In the genomic region with DNA sequence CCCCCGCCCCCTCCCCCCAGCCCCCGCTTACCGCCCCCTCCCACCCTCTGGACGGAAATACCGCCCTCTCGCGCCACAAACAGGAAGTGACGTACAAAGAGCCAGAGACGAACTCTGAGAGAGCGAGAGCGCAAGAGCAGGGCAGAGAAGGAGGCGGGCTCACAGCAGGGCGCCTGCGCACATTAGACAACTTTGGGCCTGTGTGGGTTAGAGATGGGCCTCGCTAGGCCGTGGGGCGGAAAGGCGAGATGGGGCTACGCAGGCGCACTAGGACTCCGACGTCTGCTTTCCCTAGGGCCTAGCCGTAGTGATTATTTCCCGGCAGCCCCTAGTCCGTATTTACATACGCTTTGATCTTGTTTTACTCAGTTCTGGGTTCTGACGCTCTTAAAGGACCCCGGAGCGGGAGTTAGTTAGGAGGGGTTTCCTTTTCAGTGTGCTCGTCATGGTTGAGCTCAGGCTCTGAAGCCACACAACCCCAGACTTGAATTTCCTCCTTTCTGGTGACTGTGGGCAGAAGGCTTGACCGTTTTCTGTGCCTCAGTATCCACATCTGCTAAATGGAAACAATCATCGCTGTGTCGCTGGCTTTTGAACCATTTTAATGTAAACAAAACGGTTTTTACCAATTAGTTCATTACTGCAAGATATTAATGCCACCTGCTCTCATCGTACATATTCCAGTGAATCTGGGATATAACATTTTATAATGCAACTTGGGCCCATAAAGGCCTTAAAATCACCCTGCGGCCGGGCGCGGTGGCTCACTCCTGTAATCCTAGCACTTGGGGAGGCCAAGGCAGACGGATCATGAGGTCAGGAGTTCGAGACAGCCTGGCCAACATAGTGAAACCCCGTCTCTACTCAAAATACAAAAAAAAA, we compare ENCODE assay signal across 8 cellular contexts. TPM values are rescaled to one million over a fixed set of nuclear protein-coding genes. Genes with fewer than 3 reads are reported as not detected.
DNase-seq lines count a peak whose midpoint lies in the region; ATAC-seq, FAIRE-seq and TF ChIP-seq lines count a peak whose summit lies in the region.

No MANE protein-coding gene starts in this region.

- peak; percentile 49; the same call in 1 of the 2 replicates for TF ChIP-seq POLR2A in GM12891 (IDR thresholded peaks at IDR 0.05; ENCODE audit: low read depth, low read length)
- TF ChIP-seq POLR2A in tibial nerve (IDR thresholded peaks at IDR 0.05), result peak; percentile 13 to 65

- ATAC-seq in HG02763 (IDR thresholded peaks at IDR 0.05; ENCODE audit: unreplicated experiment), result peak; percentile 93

- H3K36me3 ChIP-seq in SU-DHL-6 (ENCODE audit: low read length) (no peaks in the 10 kb centered on the region), parathyroid adenoma (ENCODE audit: control insufficient read depth, insufficient read depth, low read length) (no peaks in the 10 kb centered on the region), tibial nerve (no peaks in the 10 kb centered on the region)

- intact Hi-C loops in cardiac septum (cut with DNase I), result no loop called here

- H3K9me3 ChIP-seq in SU-DHL-6 (ENCODE audit: insufficient read depth, low read length) (no peaks in the 10 kb centered on the region), parathyroid adenoma (ENCODE audit: control insufficient read depth, low read length) (no peaks in the 10 kb centered on the region), tibial nerve (no peaks in the 10 kb centered on the region)

- peaks cover 23% of the 10 kb centered on the region for H3K4me1 ChIP-seq in parathyroid adenoma
- peaks cover 0 to 43% (median 37%) of the 10 kb centered on the region in 4 donors for H3K4me1 ChIP-seq in tibial nerve

- no peaks in the 10 kb centered on the region for H3K9me2 ChIP-seq in SU-DHL-6 (replicated peaks; ENCODE audit: insufficient read depth, low read length)

- 12 to 15% (median 14%) methylated on average over 39 to 42 of the region's 42 CpGs for WGBS in adipose tissue, 3 donors
- WGBS in tibial nerve, 2 donors, result 10 to 11% methylated on average over 35 to 42 of the region's 42 CpGs

- TF ChIP-seq EP300 in tibial nerve (IDR thresholded peaks at IDR 0.05), result peak; percentile 92 to 96

- TF ChIP-seq CTCF in SU-DHL-6 (IDR thresholded peaks at IDR 0.05; ENCODE audit: insufficient read depth, low read length, poor library complexity, severe bottlenecking), result no peak
- no peak for TF ChIP-seq CTCF in parathyroid adenoma (IDR thresholded peaks at IDR 0.05)
- TF ChIP-seq CTCF in tibial nerve (IDR thresholded peaks at IDR 0.05), result no peak

- no peaks in the 10 kb centered on the region for H4K20me1 ChIP-seq in SU-DHL-6 (ENCODE audit: low read depth, low read length)

- peak overlapping the region; percentile 64 for H3K4me3 ChIP-seq in SU-DHL-6 (ENCODE audit: insufficient read depth, low read length, poor library complexity, severe bottlenecking)
- H3K4me3 ChIP-seq in parathyroid adenoma (ENCODE audit: low read depth, low read length), result peak overlapping the region; percentile 90
- peak overlapping the region; percentile 79 to 98 (median 92) for H3K4me3 ChIP-seq in tibial nerve

- peak; percentile 99 for FAIRE-seq in GM12891 (lab: Jason Lieb, UNC)

- H3K27me3 ChIP-seq in SU-DHL-6 (ENCODE audit: low read length), result no peaks in the 10 kb centered on the region
- H3K27me3 ChIP-seq in parathyroid adenoma (ENCODE audit: control insufficient read depth, insufficient read depth, low read length), result no peaks in the 10 kb centered on the region
- no peaks in the 10 kb centered on the region for H3K27me3 ChIP-seq in tibial nerve

- H2AFZ ChIP-seq in SU-DHL-6 (ENCODE audit: low read depth, low read length, severe bottlenecking) (peak overlapping the region; percentile 89), parathyroid adenoma (peak overlapping the region; percentile 91)

- peaks cover 14% of the 10 kb centered on the region; the same call in 1 of the 2 replicates for H3F3A ChIP-seq in SU-DHL-6 (ENCODE audit: insufficient read depth)

- H3K4me2 ChIP-seq in SU-DHL-6 (ENCODE audit: low read depth, low read length, poor library complexity, severe bottlenecking) (peak overlapping the region; percentile 95), parathyroid adenoma (ENCODE audit: low read length) (peak overlapping the region; percentile 89)

- DNase-seq in GM12891 (ENCODE audit: insufficient read length, low spot score) (peak; percentile 92), NCI-H1417 (lab: John Stamatoyannopoulos, UW) (peak; percentile 98 to 99 (median 99)), cardiac septum (ENCODE audit: low spot score) (peak; percentile 99), tibial nerve (ENCODE audit: low spot score in 2 of 2) (peak; percentile 95 to 96)

- peak overlapping the region; percentile 81 for H3K9ac ChIP-seq in SU-DHL-6 (ENCODE audit: low read length)
- peak overlapping the region; percentile 30 for H3K9ac ChIP-seq in parathyroid adenoma

- H3K27ac ChIP-seq in SU-DHL-6 (ENCODE audit: low read depth, low read length), result peak overlapping the region; percentile 91
- H3K27ac ChIP-seq in adipose tissue (ENCODE audit: low read depth, low read length), result peak overlapping the region; percentile 74
- H3K27ac ChIP-seq in parathyroid adenoma, result peak overlapping the region; percentile 89
- peak overlapping the region; percentile 92 to 100 (median 97) for H3K27ac ChIP-seq in tibial nerve

- H3K79me2 ChIP-seq in SU-DHL-6 (ENCODE audit: insufficient read depth, low read length) (peaks cover 42% of the 10 kb centered on the region), parathyroid adenoma (peaks cover 48% of the 10 kb centered on the region)

TF ChIP-seq in GM12891, 5 proteins besides CTCF, POLR2A, EP300 and RAD21:
- TF ChIP-seq TAF1 (IDR thresholded peaks at IDR 0.05; ENCODE audit: low read depth, low read length) (no peak; the same call in 1 of the 2 replicates), POU2F2 (IDR thresholded peaks at IDR 0.05; ENCODE audit: low read depth, low read length) (peak; percentile 97), SPI1 (IDR thresholded peaks at IDR 0.05; ENCODE audit: low read depth, low read length) (no peak), PAX5 (IDR thresholded peaks at IDR 0.05; ENCODE audit: insufficient read depth, low read length, severe bottlenecking) (peak; percentile 38), POLR2AphosphoS5 (IDR thresholded peaks at IDR 0.05; ENCODE audit: low read depth, low read length) (peak; percentile 63)
TF ChIP-seq in GM12891: peak in this region for 3.

RNA-seq across cellular contexts. Expression of gene AKT2, which starts 0.4 kb away (rescaled TPM):
- polyA plus RNA-seq in GM12891 (2012; ENCODE audit: low read depth, missing spikeins), result 62.1 TPM
- 100 to 1,000 TPM in 1 of 3 donors, 10 to 100 TPM in 2; 49.0 to 172 (median 64.1) TPM for polyA plus RNA-seq in adipose tissue
- total RNA-seq in cardiac septum (116 TPM), tibial nerve (100 to 1,000 TPM in 3 of 4 donors, 10 to 100 TPM in 1; 93.3 to 161 (median 121) TPM)

RNA-seq across cellular contexts. Expression of gene CCNP, which starts 59.1 kb away (rescaled TPM):
- 0.06 TPM for polyA plus RNA-seq in GM12891 (2012; ENCODE audit: low read depth, missing spikeins)
- 1 to 10 TPM in 1 of 3 donors, under 1 TPM in 1, not detected in 1; 0.21 to 1.7 TPM for polyA plus RNA-seq in adipose tissue
- total RNA-seq in cardiac septum, result 0.32 TPM
- 1 to 10 TPM in 1 of 4 donors, not detected in 3; 2.7 TPM for total RNA-seq in tibial nerve

Comparison
In these comparisons a context has a peak if more than half of its experiments do, and no peak if none do; other contexts are left out.
1. Peak in every context shown above with its lines: DNase-seq, ATAC-seq, H3K4me3 ChIP-seq and H3K27ac ChIP-seq.